8 cellular contexts compared by ENCODE assay signal in genomic region chr2:230712443-230713330, GRCh38. TPM values are rescaled to one million over a fixed set of nuclear protein-coding genes. Genes with fewer than 3 reads are reported as not detected.
DNase-seq lines count a peak whose midpoint lies in the region; ATAC-seq and TF ChIP-seq lines count a peak whose summit lies in the region.

Gene CAB39, plus strand, starts transcription at chr2:230712842. Its CDS starts 47,160 bp downstream, at chr2:230760002.

- TF ChIP-seq CTCF in DOHH2 (IDR thresholded peaks at IDR 0.05; ENCODE audit: low read depth, low read length, poor library complexity, severe bottlenecking) (peak; percentile 79), fibroblast of mammary gland (conservative IDR thresholded peaks at IDR 0.05; ENCODE audit: control insufficient read depth, insufficient read depth, low read depth, low read length) (no peak), natural killer cell (IDR thresholded peaks at IDR 0.05) (peak; percentile 75)

- peak within 1 kb of the TSS; percentile 85 for H3K4me2 ChIP-seq in DOHH2 (ENCODE audit: low read length)
- peak within 1 kb of the TSS; percentile 95 for H3K4me2 ChIP-seq in Karpas-422 (ENCODE audit: low read depth, low read length, poor library complexity, severe bottlenecking)

- H3K9ac ChIP-seq in Karpas-422 (ENCODE audit: low read length) = peak within 1 kb of the TSS; percentile 82

- no peaks in the 10 kb centered on the region for H3K36me3 Mint-ChIP-seq in natural killer cell

- H3K4me1 Mint-ChIP-seq in natural killer cell = peaks cover 40 to 46% of the 10 kb centered on the region in 2 donors

- H3K27me3 Mint-ChIP-seq in natural killer cell (ENCODE audit: low read depth in 2 of 2) = no peaks in the 10 kb centered on the region

- ATAC-seq in GM21825 (IDR thresholded peaks at IDR 0.05; ENCODE audit: unreplicated experiment) (peak; percentile 79), natural killer cell (peak; percentile 86 to 96 (median 92))

- H3K4me1 ChIP-seq in DOHH2 (ENCODE audit: control insufficient read depth, low read length) (peaks cover 42% of the 10 kb centered on the region), Karpas-422 (ENCODE audit: low read length) (peaks cover 36% of the 10 kb centered on the region)

- H3K9me3 Mint-ChIP-seq in natural killer cell = no peaks in the 10 kb centered on the region

- H3K4me3 ChIP-seq in DOHH2 (ENCODE audit: low read length) (peak within 1 kb of the TSS; percentile 91), Karpas-422 (ENCODE audit: low read length) (peak within 1 kb of the TSS; percentile 79), fibroblast of mammary gland (ENCODE audit: control insufficient read depth, low read depth, low read length) (peak within 1 kb of the TSS; percentile 87)

- H3K27me3 ChIP-seq in DOHH2 (ENCODE audit: control insufficient read depth, low read length) = no peaks in the 10 kb centered on the region; the same call in 1 of the 2 replicates
- H3K27me3 ChIP-seq in Karpas-422 (ENCODE audit: low read length) = no peaks in the 10 kb centered on the region

- intact Hi-C loops in natural killer cell (cut with micrococcal nuclease) = loop anchor here (2.0 kb wide), 1 partner anchor 52 kb away; no protein-coding TSS in a partner anchor

- peak within 1 kb of the TSS; percentile 25; the same call in 1 of the 2 replicates for H3K27ac ChIP-seq in DOHH2 (ENCODE audit: low read depth, low read length)
- peak within 1 kb of the TSS; percentile 46 for H3K27ac ChIP-seq in Karpas-422 (ENCODE audit: low read length)

- peak within 1 kb of the TSS; percentile 92 to 95 for H3K27ac Mint-ChIP-seq in natural killer cell

- DNase-seq in Karpas-422 = peak; percentile 96
- DNase-seq in RPMI7951 (ENCODE audit: low read depth) = peak; percentile 90
- DNase-seq in activated T-helper 1 cell treated with anti-CD3 and anti-CD28 coated beads, Interleukin-2, amount 50 U/mL, for 16 hours (ENCODE audit: low read depth in 1 of 2, low spot score in 1 of 2) = peak; percentile 66 to 84
- peak; percentile 79 for DNase-seq in fibroblast of mammary gland (ENCODE audit: low read depth)
- DNase-seq in natural killer cell = peak; percentile 88
- peak; percentile 82 for DNase-seq in stimulated activated naive CD4-positive, alpha-beta T cell treated with Interleukin-2 at 50 U/mL for 16 hours (lab: John Stamatoyannopoulos, UW)

- no peaks in the 10 kb centered on the region for H3K9me2 ChIP-seq in DOHH2 (replicated peaks; ENCODE audit: control insufficient read depth, low read length)
- no peaks in the 10 kb centered on the region for H3K9me2 ChIP-seq in Karpas-422 (replicated peaks; ENCODE audit: insufficient read depth, low read length)

- H3K79me2 ChIP-seq in DOHH2 (ENCODE audit: control insufficient read depth, low read length) (peaks cover 48% of the 10 kb centered on the region), Karpas-422 (ENCODE audit: low read length) (peaks cover 48% of the 10 kb centered on the region)

- H3K4me3 Mint-ChIP-seq in natural killer cell = peak within 1 kb of the TSS; percentile 98

- H3K36me3 ChIP-seq in DOHH2 (ENCODE audit: control insufficient read depth, low read length) = peaks cover 9% of the 10 kb centered on the region
- no peaks in the 10 kb centered on the region for H3K36me3 ChIP-seq in Karpas-422 (ENCODE audit: insufficient read depth, low read length)

- H2AFZ ChIP-seq in Karpas-422 (ENCODE audit: low read length) = peak within 1 kb of the TSS; percentile 82

- 0 out of 2 replicates have a peak, but pooled peaks cover 4% of the 10 kb centered on the region for H3F3A ChIP-seq in DOHH2 (ENCODE audit: control insufficient read depth, insufficient read depth)

- H4K20me1 ChIP-seq in DOHH2 (ENCODE audit: control insufficient read depth, insufficient read depth, low read depth, low read length) (peaks cover 24% of the 10 kb centered on the region), Karpas-422 (ENCODE audit: insufficient read depth, low read depth, low read length) (peaks cover 29% of the 10 kb centered on the region; the same call in 1 of the 2 replicates)

- H3K9me3 ChIP-seq in DOHH2 (ENCODE audit: control insufficient read depth, insufficient read depth, low read length) (no peaks in the 10 kb centered on the region), Karpas-422 (ENCODE audit: low read length) (no peaks in the 10 kb centered on the region)

RNA-seq across cellular contexts. Expression of gene CAB39, which starts in this region (rescaled TPM):
- 45.5 and 89.3 TPM in 2 replicates for total RNA-seq in Karpas-422 (2014; rRNA removed; shearing (Covaris generic); ENCODE audit: low replicate concordance)
- total RNA-seq in RPMI7951 (2014; rRNA removed; shearing (Covaris generic)) = 87.8 and 101 TPM in 2 replicates
- 10 to 100 TPM; 75.4 to 96.5 (median 90.5) TPM for total RNA-seq in natural killer cell

Comparison
In these comparisons a context has a peak if more than half of its experiments do, and no peak if none do; other contexts are left out.
1. Peak in every context shown above with its lines: DNase-seq, ATAC-seq, H3K4me3 ChIP-seq and H3K27ac ChIP-seq.